In the genomic region with DNA sequence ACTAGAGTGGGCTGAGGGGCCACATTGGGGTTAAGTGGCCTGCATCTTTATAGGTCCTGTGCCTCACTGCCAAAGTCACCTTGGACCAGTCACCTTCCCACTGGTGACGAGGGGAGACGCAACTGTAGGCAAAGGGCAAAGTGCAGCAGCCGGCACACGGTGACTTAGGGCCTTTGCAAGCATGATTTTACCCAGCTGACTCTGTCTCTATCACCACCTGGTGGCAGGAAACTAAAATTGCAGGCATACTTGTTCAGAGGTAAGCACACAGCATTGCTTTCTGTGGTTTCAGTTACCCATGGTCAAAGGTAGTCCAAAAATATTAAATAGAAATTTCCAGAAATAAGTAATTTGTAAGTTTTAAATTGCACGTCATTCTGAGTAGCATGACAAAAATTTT, we compare ENCODE assay signal across 12 cellular contexts.
DNase-seq lines count a peak whose midpoint lies in the region; ATAC-seq, FAIRE-seq and TF ChIP-seq lines count a peak whose summit lies in the region.
"Had no signal": no experiment of that assay in that cellular context is flagged by ENCODE, and none has a peak within 500 bp of the region (broad histone marks: within the 10 kb centered on the region; RNA-seq: fewer than 3 reads in every experiment).

No MANE protein-coding gene starts in this region.

- no peak for FAIRE-seq in RCC 7860 (lab: Jason Lieb, UNC)

- peaks cover 12% of the 10 kb centered on the region for H3K9me3 Mint-ChIP-seq in activated T-helper 17 cell treated with anti-CD3 and anti-CD28 coated beads, Interleukin-2, amount 50 U/mL, for 72 hours

- no peak for DNase-seq in GM13977 (ENCODE audit: low spot score)
- DNase-seq in RCC 7860 (ENCODE audit: low spot score), result peak; percentile 21
- peak; percentile 4 for DNase-seq in left ventricle myocardium superior
- no peak for DNase-seq in LoVo (ENCODE audit: low spot score)
- DNase-seq in NCI-H510A treated with DMSO at 0.1 percent for 48 hours (lab: John Stamatoyannopoulos, UW), result no peak
- DNase-seq in activated CD8-positive, alpha-beta memory T cell treated with anti-CD3 and anti-CD28 coated beads, Interleukin-2, amount 50 U/mL, for 4 hours, result no peak
- DNase-seq: activated T-cell treated with anti-CD3 and anti-CD28 coated beads, Interleukin-2, amount 50 U/mL, for 1 hour; sigmoid colon; stimulated activated naive B cell treated with anti-CD40 and anti-IgM and Interleukin-4, amounts not matched to agents 10 μg/mL and 1 μg/mL and 100 μg/mL, for 72 hours had no signal

- in situ Hi-C loops in GM13977 (cut with MboI; ENCODE audit: low pct_unique_long_range_greater_than_20kb, low sequenced_read_pairs, unreplicated experiment), result no loop called here

- intact Hi-C loops in left ventricle myocardium superior (cut with micrococcal nuclease), result no loop called here

- no peak overlapping the region for H3K4me3 Mint-ChIP-seq in activated T-helper 17 cell treated with anti-CD3 and anti-CD28 coated beads, Interleukin-2, amount 50 U/mL, for 72 hours
- H3K4me3 Mint-ChIP-seq: stimulated activated naive B cell treated with anti-CD40 and anti-IgM and Interleukin-4, amounts not matched to agents 10 μg/mL and 1 μg/mL and 100 μg/mL, for 72 hours had no signal

- H3K27ac Mint-ChIP-seq in activated T-helper 17 cell treated with anti-CD3 and anti-CD28 coated beads, Interleukin-2, amount 50 U/mL, for 72 hours, result no peak overlapping the region
- H3K27ac Mint-ChIP-seq: stimulated activated naive B cell treated with anti-CD40 and anti-IgM and Interleukin-4, amounts not matched to agents 10 μg/mL and 1 μg/mL and 100 μg/mL, for 72 hours had no signal

- no peaks in the 10 kb centered on the region for H3K4me1 Mint-ChIP-seq in activated T-helper 17 cell treated with anti-CD3 and anti-CD28 coated beads, Interleukin-2, amount 50 U/mL, for 72 hours
- H3K4me1 Mint-ChIP-seq: stimulated activated naive B cell treated with anti-CD40 and anti-IgM and Interleukin-4, amounts not matched to agents 10 μg/mL and 1 μg/mL and 100 μg/mL, for 72 hours had no signal

- H3K27ac ChIP-seq in C4-2B, result no peak overlapping the region
- H3K27ac ChIP-seq: RWPE1, sigmoid colon had no signal

- no peaks in the 10 kb centered on the region for H3K36me3 Mint-ChIP-seq in activated T-helper 17 cell treated with anti-CD3 and anti-CD28 coated beads, Interleukin-2, amount 50 U/mL, for 72 hours (ENCODE audit: low read depth)

- H3K27me3 Mint-ChIP-seq in activated T-helper 17 cell treated with anti-CD3 and anti-CD28 coated beads, Interleukin-2, amount 50 U/mL, for 72 hours, result no peaks in the 10 kb centered on the region
- H3K27me3 Mint-ChIP-seq: stimulated activated naive B cell treated with anti-CD40 and anti-IgM and Interleukin-4, amounts not matched to agents 10 μg/mL and 1 μg/mL and 100 μg/mL, for 72 hours had no signal

- TF ChIP-seq CTCF in C4-2B (conservative IDR thresholded peaks at IDR 0.05) (peak; percentile 81), GM13977 (IDR thresholded peaks at IDR 0.05; ENCODE audit: extremely low read depth, insufficient read depth, missing control alignments) (peak; percentile 26)

- no peak for ATAC-seq in left ventricle myocardium superior
- no peak for ATAC-seq in activated T-helper 17 cell treated with anti-CD3 and anti-CD28 coated beads, Interleukin-2, amount 50 U/mL, for 72 hours (replicated peaks)
- ATAC-seq: stimulated activated naive B cell treated with anti-CD40 and anti-IgM and Interleukin-4, amounts not matched to agents 10 μg/mL and 1 μg/mL and 100 μg/mL, for 72 hours had no signal

Comparison
In these comparisons a context has a peak if more than half of its experiments do, and no peak if none do; other contexts are left out.
1. DNase-seq: peak in RCC 7860 (single experiment) and left ventricle myocardium superior (single experiment); none in GM13977 (single experiment), LoVo (single experiment), NCI-H510A treated with DMSO at 0.1 percent for 48 hours (single experiment) and activated CD8-positive, alpha-beta memory T cell treated with anti-CD3 and anti-CD28 coated beads, Interleukin-2, amount 50 U/mL, for 4 hours (single experiment).